Comparison of ENCODE assay signal across 1 cellular context in the genomic region with DNA sequence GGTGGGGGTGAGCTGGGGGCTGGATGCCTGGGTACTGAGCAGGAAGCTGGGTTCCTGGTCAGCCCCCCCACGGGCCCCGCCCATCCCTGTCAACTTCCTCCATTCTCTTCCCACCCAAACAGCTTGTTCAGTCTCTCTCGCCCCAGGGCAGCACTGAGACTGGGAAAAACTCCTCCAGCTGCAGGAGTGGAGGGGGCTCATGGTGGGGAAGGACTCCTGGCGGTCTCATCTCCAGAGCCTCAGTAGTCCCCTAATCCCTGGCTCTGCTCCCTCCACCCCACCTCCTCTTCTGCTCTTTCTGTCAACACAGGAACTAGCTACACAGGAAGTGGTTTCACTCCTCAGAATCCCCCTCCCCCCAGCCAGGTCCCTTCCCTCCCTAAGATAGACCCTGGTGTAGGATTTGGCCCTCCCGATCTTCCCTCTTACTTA.
TF ChIP-seq lines count a peak whose summit lies in the region.

A gene with protein sequence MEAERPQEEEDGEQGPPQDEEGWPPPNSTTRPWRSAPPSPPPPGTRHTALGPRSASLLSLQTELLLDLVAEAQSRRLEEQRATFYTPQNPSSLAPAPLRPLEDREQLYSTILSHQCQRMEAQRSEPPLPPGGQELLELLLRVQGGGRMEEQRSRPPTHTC (minus strand): TSS at position 36 of the 432 bp plus-strand sequence. CDS start 130 bp downstream, outside the sequence.

TF ChIP-seq in K562, 482 proteins besides CTCF, POLR2A, EP300 and RAD21 (continued from another document and continues in another):
- TF ChIP-seq, protein P1, sequence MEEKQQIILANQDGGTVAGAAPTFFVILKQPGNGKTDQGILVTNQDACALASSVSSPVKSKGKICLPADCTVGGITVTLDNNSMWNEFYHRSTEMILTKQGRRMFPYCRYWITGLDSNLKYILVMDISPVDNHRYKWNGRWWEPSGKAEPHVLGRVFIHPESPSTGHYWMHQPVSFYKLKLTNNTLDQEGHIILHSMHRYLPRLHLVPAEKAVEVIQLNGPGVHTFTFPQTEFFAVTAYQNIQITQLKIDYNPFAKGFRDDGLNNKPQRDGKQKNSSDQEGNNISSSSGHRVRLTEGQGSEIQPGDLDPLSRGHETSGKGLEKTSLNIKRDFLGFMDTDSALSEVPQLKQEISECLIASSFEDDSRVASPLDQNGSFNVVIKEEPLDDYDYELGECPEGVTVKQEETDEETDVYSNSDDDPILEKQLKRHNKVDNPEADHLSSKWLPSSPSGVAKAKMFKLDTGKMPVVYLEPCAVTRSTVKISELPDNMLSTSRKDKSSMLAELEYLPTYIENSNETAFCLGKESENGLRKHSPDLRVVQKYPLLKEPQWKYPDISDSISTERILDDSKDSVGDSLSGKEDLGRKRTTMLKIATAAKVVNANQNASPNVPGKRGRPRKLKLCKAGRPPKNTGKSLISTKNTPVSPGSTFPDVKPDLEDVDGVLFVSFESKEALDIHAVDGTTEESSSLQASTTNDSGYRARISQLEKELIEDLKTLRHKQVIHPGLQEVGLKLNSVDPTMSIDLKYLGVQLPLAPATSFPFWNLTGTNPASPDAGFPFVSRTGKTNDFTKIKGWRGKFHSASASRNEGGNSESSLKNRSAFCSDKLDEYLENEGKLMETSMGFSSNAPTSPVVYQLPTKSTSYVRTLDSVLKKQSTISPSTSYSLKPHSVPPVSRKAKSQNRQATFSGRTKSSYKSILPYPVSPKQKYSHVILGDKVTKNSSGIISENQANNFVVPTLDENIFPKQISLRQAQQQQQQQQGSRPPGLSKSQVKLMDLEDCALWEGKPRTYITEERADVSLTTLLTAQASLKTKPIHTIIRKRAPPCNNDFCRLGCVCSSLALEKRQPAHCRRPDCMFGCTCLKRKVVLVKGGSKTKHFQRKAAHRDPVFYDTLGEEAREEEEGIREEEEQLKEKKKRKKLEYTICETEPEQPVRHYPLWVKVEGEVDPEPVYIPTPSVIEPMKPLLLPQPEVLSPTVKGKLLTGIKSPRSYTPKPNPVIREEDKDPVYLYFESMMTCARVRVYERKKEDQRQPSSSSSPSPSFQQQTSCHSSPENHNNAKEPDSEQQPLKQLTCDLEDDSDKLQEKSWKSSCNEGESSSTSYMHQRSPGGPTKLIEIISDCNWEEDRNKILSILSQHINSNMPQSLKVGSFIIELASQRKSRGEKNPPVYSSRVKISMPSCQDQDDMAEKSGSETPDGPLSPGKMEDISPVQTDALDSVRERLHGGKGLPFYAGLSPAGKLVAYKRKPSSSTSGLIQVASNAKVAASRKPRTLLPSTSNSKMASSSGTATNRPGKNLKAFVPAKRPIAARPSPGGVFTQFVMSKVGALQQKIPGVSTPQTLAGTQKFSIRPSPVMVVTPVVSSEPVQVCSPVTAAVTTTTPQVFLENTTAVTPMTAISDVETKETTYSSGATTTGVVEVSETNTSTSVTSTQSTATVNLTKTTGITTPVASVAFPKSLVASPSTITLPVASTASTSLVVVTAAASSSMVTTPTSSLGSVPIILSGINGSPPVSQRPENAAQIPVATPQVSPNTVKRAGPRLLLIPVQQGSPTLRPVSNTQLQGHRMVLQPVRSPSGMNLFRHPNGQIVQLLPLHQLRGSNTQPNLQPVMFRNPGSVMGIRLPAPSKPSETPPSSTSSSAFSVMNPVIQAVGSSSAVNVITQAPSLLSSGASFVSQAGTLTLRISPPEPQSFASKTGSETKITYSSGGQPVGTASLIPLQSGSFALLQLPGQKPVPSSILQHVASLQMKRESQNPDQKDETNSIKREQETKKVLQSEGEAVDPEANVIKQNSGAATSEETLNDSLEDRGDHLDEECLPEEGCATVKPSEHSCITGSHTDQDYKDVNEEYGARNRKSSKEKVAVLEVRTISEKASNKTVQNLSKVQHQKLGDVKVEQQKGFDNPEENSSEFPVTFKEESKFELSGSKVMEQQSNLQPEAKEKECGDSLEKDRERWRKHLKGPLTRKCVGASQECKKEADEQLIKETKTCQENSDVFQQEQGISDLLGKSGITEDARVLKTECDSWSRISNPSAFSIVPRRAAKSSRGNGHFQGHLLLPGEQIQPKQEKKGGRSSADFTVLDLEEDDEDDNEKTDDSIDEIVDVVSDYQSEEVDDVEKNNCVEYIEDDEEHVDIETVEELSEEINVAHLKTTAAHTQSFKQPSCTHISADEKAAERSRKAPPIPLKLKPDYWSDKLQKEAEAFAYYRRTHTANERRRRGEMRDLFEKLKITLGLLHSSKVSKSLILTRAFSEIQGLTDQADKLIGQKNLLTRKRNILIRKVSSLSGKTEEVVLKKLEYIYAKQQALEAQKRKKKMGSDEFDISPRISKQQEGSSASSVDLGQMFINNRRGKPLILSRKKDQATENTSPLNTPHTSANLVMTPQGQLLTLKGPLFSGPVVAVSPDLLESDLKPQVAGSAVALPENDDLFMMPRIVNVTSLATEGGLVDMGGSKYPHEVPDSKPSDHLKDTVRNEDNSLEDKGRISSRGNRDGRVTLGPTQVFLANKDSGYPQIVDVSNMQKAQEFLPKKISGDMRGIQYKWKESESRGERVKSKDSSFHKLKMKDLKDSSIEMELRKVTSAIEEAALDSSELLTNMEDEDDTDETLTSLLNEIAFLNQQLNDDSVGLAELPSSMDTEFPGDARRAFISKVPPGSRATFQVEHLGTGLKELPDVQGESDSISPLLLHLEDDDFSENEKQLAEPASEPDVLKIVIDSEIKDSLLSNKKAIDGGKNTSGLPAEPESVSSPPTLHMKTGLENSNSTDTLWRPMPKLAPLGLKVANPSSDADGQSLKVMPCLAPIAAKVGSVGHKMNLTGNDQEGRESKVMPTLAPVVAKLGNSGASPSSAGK (IDR thresholded peaks at IDR 0.05), result no peak
- TF ChIP-seq CHD4 (IDR thresholded peaks at IDR 0.05; ENCODE audit: insufficient read depth, insufficient replicate concordance, low read depth, low read length, poor library complexity, severe bottlenecking), result no peak
- peak; percentile 82 for TF ChIP-seq ELF4 (CRISPR knock-in tag; IDR thresholded peaks at IDR 0.05)
- no peak for TF ChIP-seq PPARD (CRISPR knock-in tag; IDR thresholded peaks at IDR 0.05)
- TF ChIP-seq, protein P2, sequence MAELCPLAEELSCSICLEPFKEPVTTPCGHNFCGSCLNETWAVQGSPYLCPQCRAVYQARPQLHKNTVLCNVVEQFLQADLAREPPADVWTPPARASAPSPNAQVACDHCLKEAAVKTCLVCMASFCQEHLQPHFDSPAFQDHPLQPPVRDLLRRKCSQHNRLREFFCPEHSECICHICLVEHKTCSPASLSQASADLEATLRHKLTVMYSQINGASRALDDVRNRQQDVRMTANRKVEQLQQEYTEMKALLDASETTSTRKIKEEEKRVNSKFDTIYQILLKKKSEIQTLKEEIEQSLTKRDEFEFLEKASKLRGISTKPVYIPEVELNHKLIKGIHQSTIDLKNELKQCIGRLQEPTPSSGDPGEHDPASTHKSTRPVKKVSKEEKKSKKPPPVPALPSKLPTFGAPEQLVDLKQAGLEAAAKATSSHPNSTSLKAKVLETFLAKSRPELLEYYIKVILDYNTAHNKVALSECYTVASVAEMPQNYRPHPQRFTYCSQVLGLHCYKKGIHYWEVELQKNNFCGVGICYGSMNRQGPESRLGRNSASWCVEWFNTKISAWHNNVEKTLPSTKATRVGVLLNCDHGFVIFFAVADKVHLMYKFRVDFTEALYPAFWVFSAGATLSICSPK (IDR thresholded peaks at IDR 0.05; ENCODE audit: borderline replicate concordance), result no peak
- TF ChIP-seq, protein P3, sequence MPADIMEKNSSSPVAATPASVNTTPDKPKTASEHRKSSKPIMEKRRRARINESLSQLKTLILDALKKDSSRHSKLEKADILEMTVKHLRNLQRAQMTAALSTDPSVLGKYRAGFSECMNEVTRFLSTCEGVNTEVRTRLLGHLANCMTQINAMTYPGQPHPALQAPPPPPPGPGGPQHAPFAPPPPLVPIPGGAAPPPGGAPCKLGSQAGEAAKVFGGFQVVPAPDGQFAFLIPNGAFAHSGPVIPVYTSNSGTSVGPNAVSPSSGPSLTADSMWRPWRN (IDR thresholded peaks at IDR 0.05; ENCODE audit: low read depth), result no peak
- TF ChIP-seq RBM14 (IDR thresholded peaks at IDR 0.05; ENCODE audit: borderline replicate concordance, insufficient read depth, low read depth, low read length), result no peak
- TF ChIP-seq ZNF354B (CRISPR knock-in tag; IDR thresholded peaks at IDR 0.05), result 0 out of 2 replicates have a peak, but pooled peaks have one; percentile 29
- TF ChIP-seq, protein P4, sequence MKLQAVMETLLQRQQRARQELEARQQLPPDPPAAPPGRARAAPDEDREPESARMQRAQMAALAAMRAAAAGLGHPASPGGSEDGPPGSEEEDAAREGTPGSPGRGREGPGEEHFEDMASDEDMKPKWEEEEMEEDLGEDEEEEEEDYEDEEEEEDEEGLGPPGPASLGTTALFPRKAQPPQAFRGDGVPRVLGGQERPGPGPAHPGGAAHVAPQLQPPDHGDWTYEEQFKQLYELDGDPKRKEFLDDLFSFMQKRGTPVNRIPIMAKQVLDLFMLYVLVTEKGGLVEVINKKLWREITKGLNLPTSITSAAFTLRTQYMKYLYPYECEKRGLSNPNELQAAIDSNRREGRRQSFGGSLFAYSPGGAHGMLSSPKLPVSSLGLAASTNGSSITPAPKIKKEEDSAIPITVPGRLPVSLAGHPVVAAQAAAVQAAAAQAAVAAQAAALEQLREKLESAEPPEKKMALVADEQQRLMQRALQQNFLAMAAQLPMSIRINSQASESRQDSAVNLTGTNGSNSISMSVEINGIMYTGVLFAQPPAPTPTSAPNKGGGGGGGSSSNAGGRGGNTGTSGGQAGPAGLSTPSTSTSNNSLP (IDR thresholded peaks at IDR 0.05; ENCODE audit: borderline replicate concordance, low read depth, low read length), result no peak
- TF ChIP-seq NRF1 (conservative IDR thresholded peaks at IDR 0.05 in 1 of 2, IDR thresholded peaks at IDR 0.05 in 1 of 2), result no peak
- peak; percentile 54 for TF ChIP-seq ARID1B (IDR thresholded peaks at IDR 0.05)
- TF ChIP-seq, protein P5, sequence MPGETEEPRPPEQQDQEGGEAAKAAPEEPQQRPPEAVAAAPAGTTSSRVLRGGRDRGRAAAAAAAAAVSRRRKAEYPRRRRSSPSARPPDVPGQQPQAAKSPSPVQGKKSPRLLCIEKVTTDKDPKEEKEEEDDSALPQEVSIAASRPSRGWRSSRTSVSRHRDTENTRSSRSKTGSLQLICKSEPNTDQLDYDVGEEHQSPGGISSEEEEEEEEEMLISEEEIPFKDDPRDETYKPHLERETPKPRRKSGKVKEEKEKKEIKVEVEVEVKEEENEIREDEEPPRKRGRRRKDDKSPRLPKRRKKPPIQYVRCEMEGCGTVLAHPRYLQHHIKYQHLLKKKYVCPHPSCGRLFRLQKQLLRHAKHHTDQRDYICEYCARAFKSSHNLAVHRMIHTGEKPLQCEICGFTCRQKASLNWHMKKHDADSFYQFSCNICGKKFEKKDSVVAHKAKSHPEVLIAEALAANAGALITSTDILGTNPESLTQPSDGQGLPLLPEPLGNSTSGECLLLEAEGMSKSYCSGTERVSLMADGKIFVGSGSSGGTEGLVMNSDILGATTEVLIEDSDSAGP (CRISPR knock-in tag; IDR thresholded peaks at IDR 0.05), result no peak
- no peak for TF ChIP-seq SOX6 (IDR thresholded peaks at IDR 0.05)
- TF ChIP-seq NCOA4 (IDR thresholded peaks at IDR 0.05; ENCODE audit: partially characterized antibody), result no peak
- TF ChIP-seq PRPF4 (IDR thresholded peaks at IDR 0.05; ENCODE audit: insufficient read depth, low read depth, low read length, poor library complexity, severe bottlenecking), result no peak
- no peak for TF ChIP-seq ZNF830 (CRISPR knock-in tag; IDR thresholded peaks at IDR 0.05)
- TF ChIP-seq, protein P6, sequence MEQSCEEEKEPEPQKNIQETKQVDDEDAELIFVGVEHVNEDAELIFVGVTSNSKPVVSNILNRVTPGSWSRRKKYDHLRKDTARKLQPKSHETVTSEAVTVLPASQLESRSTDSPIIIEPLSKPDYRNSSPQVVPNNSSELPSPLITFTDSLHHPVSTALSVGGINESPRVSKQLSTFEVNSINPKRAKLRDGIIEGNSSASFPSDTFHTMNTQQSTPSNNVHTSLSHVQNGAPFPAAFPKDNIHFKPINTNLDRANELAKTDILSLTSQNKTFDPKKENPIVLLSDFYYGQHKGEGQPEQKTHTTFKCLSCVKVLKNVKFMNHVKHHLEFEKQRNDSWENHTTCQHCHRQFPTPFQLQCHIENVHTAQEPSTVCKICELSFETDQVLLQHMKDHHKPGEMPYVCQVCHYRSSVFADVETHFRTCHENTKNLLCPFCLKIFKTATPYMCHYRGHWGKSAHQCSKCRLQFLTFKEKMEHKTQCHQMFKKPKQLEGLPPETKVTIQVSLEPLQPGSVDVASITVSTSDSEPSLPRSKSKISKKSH (CRISPR knock-in tag; IDR thresholded peaks at IDR 0.05), result no peak
- TF ChIP-seq SMARCA5 (IDR thresholded peaks at IDR 0.05), result no peak
- TF ChIP-seq MED1 (CRISPR knock-in tag; IDR thresholded peaks at IDR 0.05; ENCODE audit: borderline replicate concordance), result no peak
- 0 out of 2 replicates have a peak, but pooled peaks have one; percentile 51 for TF ChIP-seq NFRKB (IDR thresholded peaks at IDR 0.05; ENCODE audit: low read depth)
- no peak for TF ChIP-seq HMGN3 (IDR thresholded peaks at IDR 0.05; ENCODE audit: borderline replicate concordance, extremely low read depth, insufficient read length, low read depth, low read length)
- TF ChIP-seq, protein P7, sequence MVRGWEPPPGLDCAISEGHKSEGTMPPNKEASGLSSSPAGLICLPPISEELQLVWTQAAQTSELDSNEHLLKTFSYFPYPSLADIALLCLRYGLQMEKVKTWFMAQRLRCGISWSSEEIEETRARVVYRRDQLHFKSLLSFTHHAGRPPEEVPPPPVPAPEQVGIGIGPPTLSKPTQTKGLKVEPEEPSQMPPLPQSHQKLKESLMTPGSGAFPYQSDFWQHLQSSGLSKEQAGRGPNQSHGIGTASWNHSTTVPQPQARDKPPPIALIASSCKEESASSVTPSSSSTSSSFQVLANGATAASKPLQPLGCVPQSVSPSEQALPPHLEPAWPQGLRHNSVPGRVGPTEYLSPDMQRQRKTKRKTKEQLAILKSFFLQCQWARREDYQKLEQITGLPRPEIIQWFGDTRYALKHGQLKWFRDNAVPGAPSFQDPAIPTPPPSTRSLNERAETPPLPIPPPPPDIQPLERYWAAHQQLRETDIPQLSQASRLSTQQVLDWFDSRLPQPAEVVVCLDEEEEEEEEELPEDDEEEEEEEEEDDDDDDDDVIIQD (CRISPR knock-in tag; IDR thresholded peaks at IDR 0.05), result no peak
- TF ChIP-seq ZNF174 (CRISPR knock-in tag; IDR thresholded peaks at IDR 0.05), result no peak
- no peak for TF ChIP-seq SMARCB1 (IDR thresholded peaks at IDR 0.05; ENCODE audit: insufficient read length, low read depth)
- TF ChIP-seq, protein P8, sequence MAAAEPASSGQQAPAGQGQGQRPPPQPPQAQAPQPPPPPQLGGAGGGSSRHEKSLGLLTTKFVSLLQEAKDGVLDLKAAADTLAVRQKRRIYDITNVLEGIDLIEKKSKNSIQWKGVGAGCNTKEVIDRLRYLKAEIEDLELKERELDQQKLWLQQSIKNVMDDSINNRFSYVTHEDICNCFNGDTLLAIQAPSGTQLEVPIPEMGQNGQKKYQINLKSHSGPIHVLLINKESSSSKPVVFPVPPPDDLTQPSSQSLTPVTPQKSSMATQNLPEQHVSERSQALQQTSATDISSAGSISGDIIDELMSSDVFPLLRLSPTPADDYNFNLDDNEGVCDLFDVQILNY (CRISPR knock-in tag; IDR thresholded peaks at IDR 0.05), result no peak
- TF ChIP-seq FOS (IDR thresholded peaks at IDR 0.05; ENCODE audit: extremely low read depth, insufficient read length), result no peak
- TF ChIP-seq MEIS2 (IDR thresholded peaks at IDR 0.05; ENCODE audit: partially characterized antibody), result peak; percentile 72
- TF ChIP-seq ATF1 (CRISPR knock-in tag; IDR thresholded peaks at IDR 0.05), result no peak
- peak; percentile 40 for TF ChIP-seq ATF1 (tag; IDR thresholded peaks at IDR 0.05)
- TF ChIP-seq HDAC2 (IDR thresholded peaks at IDR 0.05), result peak; percentile 56; the same call in 1 of the 2 replicates
- no peak for TF ChIP-seq ZFPM2 (CRISPR knock-in tag; IDR thresholded peaks at IDR 0.05)
- TF ChIP-seq PHF21A (IDR thresholded peaks at IDR 0.05; ENCODE audit: borderline replicate concordance, low read depth), result no peak
- no peak for TF ChIP-seq CBFA2T3 (IDR thresholded peaks at IDR 0.05)
